19 cellular contexts compared by ENCODE assay signal in the genomic region with DNA sequence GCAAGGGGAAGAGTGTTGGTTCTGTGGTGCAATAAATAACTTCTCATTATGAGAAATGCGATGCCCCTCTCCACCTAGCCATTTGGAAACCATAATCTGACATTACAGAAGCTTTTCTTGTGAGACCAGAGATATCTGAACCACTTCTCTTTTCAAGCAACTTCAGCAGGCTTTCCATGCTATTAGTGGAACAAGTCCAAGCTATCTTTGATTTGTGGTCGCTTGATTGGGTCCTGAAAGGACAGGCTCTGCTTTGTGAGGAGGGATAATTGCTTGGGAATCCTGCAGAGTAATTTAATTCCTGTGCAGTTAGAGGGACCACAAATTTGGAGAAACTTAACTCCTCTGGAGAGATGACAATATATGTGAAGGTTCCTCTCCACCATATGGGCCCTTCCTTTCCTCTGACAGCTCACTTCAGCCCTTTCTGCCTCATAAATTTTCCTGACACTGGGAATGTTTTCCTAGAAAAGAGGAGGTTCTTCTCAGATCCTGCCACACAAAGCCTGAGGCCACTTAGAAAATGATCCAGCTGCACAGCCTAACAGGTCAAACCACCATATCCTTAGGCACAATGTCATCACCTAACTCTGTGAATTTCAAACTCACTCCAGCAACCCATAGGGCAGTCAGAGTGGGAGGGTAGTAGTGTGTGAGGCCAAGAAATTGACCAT.
DNase-seq lines count a peak whose midpoint lies in the region; ATAC-seq, FAIRE-seq and TF ChIP-seq lines count a peak whose summit lies in the region.
"Had no signal": no experiment of that assay in that cellular context is flagged by ENCODE, and none has a peak within 500 bp of the region (broad histone marks: within the 10 kb centered on the region; RNA-seq: fewer than 3 reads in every experiment).

No MANE protein-coding gene starts in this region.

- H3K9me3 Mint-ChIP-seq in astrocyte (ENCODE audit: unreplicated experiment): peaks cover 4% of the 10 kb centered on the region
- H3K9me3 Mint-ChIP-seq: CD4-positive, alpha-beta T cell had no signal

- no peak overlapping the region for H3K27ac ChIP-seq in astrocyte (ENCODE audit: low read depth, low read length)
- peak overlapping the region; percentile 5 to 86 (median 74) for H3K27ac ChIP-seq in spleen
- H3K27ac ChIP-seq in mesendoderm (ENCODE audit: low read depth, low read length): no peak overlapping the region
- H3K27ac ChIP-seq: 22Rv1 had no signal

- no peak overlapping the region for H4K8ac ChIP-seq in mesendoderm (ENCODE audit: low read depth, low read length)

- no peaks in the 10 kb centered on the region for H3K79me1 ChIP-seq in mesendoderm (ENCODE audit: low read length)

- no peak overlapping the region for H3K23ac ChIP-seq in mesendoderm (ENCODE audit: low read length)

- intact Hi-C loops in spleen (cut with DNase I; ENCODE audit: low total_unique reads): no loop called here

- H3K4me3 ChIP-seq in astrocyte (ENCODE audit: insufficient read depth, low read depth, low read length) (no peak overlapping the region), spleen (no peak overlapping the region), mesendoderm (ENCODE audit: low read length) (no peak overlapping the region)
- H3K4me3 ChIP-seq: stomach had no signal

- no peak overlapping the region for H2BK15ac ChIP-seq in mesendoderm (replicated peaks; ENCODE audit: low read depth)

- no peak overlapping the region for H3K4ac ChIP-seq in mesendoderm (ENCODE audit: low read depth, low read length)

- no peak for ATAC-seq in GM21723 (IDR thresholded peaks at IDR 0.05; ENCODE audit: unreplicated experiment)
- ATAC-seq in HG03097 (IDR thresholded peaks at IDR 0.05; ENCODE audit: low FRiP score, unreplicated experiment): no peak
- ATAC-seq: left lobe of liver had no signal

- H3K27me3 ChIP-seq in astrocyte (ENCODE audit: insufficient read depth, low read length) (no peaks in the 10 kb centered on the region), spleen (replicated peaks in 1 of 7) (no peaks in the 10 kb centered on the region), mesendoderm (ENCODE audit: insufficient read depth, low read length, poor library complexity) (no peaks in the 10 kb centered on the region)
- H3K27me3 ChIP-seq: stomach had no signal

- no peak overlapping the region for H2BK5ac ChIP-seq in mesendoderm (ENCODE audit: low read length)

- H3K4me1 Mint-ChIP-seq in astrocyte (ENCODE audit: low read depth, unreplicated experiment): peaks cover 3% of the 10 kb centered on the region
- H3K4me1 Mint-ChIP-seq: activated B cell treated with CpG ODN at 0.5 μM for 24 hours had no signal

- H3K79me2 ChIP-seq in astrocyte (ENCODE audit: insufficient read depth, low read length) (no peaks in the 10 kb centered on the region), mesendoderm (ENCODE audit: control insufficient read depth, insufficient read depth, low read length) (no peaks in the 10 kb centered on the region)

- H2BK120ac ChIP-seq in mesendoderm (ENCODE audit: low read depth, low read length): no peak overlapping the region

- H3K36me3 Mint-ChIP-seq in astrocyte (ENCODE audit: low read depth, unreplicated experiment): no peaks in the 10 kb centered on the region

- H3K9ac ChIP-seq in astrocyte (ENCODE audit: low read length) (no peak overlapping the region), mesendoderm (ENCODE audit: low read length) (no peak overlapping the region)

- H2AFZ ChIP-seq in astrocyte (ENCODE audit: low read depth, low read length): no peak overlapping the region

- H3K4me2 ChIP-seq in astrocyte (ENCODE audit: low read length) (no peak overlapping the region), mesendoderm (ENCODE audit: low read length) (no peak overlapping the region)

- H3K4me3 Mint-ChIP-seq in astrocyte (ENCODE audit: unreplicated experiment): no peak overlapping the region
- H3K4me3 Mint-ChIP-seq: activated B cell treated with CpG ODN at 0.5 μM for 24 hours; activated naive CD4-positive, alpha-beta T cell treated with anti-CD3 and anti-CD28 coated beads for 36 hours; CD4-positive, alpha-beta T cell had no signal

- DNase-seq in NCI-H187 (lab: John Stamatoyannopoulos, UW) (peak; percentile 51 to 73), NCI-H187 treated with DMSO at 0.1 percent for 48 hours (lab: John Stamatoyannopoulos, UW) (no peak), MV-4-11 (lab: John Stamatoyannopoulos, UW) (peak; percentile 89), astrocyte (ENCODE audit: low read depth) (peak; percentile 77), spleen (no peak), mesendoderm (no peak)
- DNase-seq: activated B cell treated with CpG ODN at 0.5 μM for 24 hours; activated naive CD4-positive, alpha-beta T cell treated with anti-CD3 and anti-CD28 coated beads for 36 hours; CD4-positive, alpha-beta T cell; effector CD4-positive, alpha-beta T cell; NCI-H2227 treated with DMSO at 0.1 percent for 48 hours; stimulated activated CD4-positive, alpha-beta T cell treated with anti-CD3 and anti-CD28 coated beads, Interleukin-12 subunit alpha, Interleukin-12 subunit beta, amount 100 ng/mL, for 4 hours; stomach had no signal

- H3K9me3 ChIP-seq in astrocyte (ENCODE audit: insufficient read depth, low read depth, low read length) (no peaks in the 10 kb centered on the region), spleen (peaks cover 0 to 15% (median 0%) of the 10 kb centered on the region in 8 donors)
- H3K9me3 ChIP-seq: stomach had no signal

- H3K36me3 ChIP-seq in astrocyte (ENCODE audit: insufficient read depth, low read length): no peaks in the 10 kb centered on the region
- no peaks in the 10 kb centered on the region for H3K36me3 ChIP-seq in spleen
- H3K36me3 ChIP-seq in mesendoderm (ENCODE audit: control insufficient read depth, insufficient read depth, low read length): no peaks in the 10 kb centered on the region
- H3K36me3 ChIP-seq: stomach had no signal

- no peak for FAIRE-seq in astrocyte (lab: Jason Lieb, UNC)
- FAIRE-seq: bronchial epithelial cell had no signal

- no peaks in the 10 kb centered on the region for H3K4me1 ChIP-seq in astrocyte (ENCODE audit: insufficient read depth, low read length)
- peaks cover 0 to 47% (median 7%) of the 10 kb centered on the region in 6 donors for H3K4me1 ChIP-seq in spleen
- no peaks in the 10 kb centered on the region for H3K4me1 ChIP-seq in mesendoderm (ENCODE audit: control insufficient read depth, low read depth, low read length)

- H3K18ac ChIP-seq in mesendoderm (ENCODE audit: low read length): no peak overlapping the region

- H4K20me1 ChIP-seq in astrocyte (ENCODE audit: insufficient read depth, low read length): no peaks in the 10 kb centered on the region

- H3K27ac Mint-ChIP-seq in astrocyte (ENCODE audit: unreplicated experiment): no peak overlapping the region
- H3K27ac Mint-ChIP-seq: activated B cell treated with CpG ODN at 0.5 μM for 24 hours; activated naive CD4-positive, alpha-beta T cell treated with anti-CD3 and anti-CD28 coated beads for 36 hours; CD4-positive, alpha-beta T cell; progenitor cell of endocrine pancreas had no signal

- H2AK5ac ChIP-seq in mesendoderm (ENCODE audit: low read length): no peak overlapping the region

- no peak for TF ChIP-seq POLR2A in spleen (IDR thresholded peaks at IDR 0.05)

- TF ChIP-seq CTCF in astrocyte (IDR thresholded peaks at IDR 0.05; ENCODE audit: insufficient read depth, low read depth, low read length) (no peak), spleen (IDR thresholded peaks at IDR 0.05 in 8 of 11, conservative IDR thresholded peaks at IDR 0.05 in 3 of 11) (no peak)

- WGBS in spleen, 5 donors: 44 to 77% (median 50%) methylated on average over 2 of the region's 2 CpGs
- no CpG with 5 or more reads among the region's 2 CpGs for WGBS in mesendoderm (ENCODE audit: extremely low coverage, insufficient coverage, low lambda C conversion rate)

- no peak overlapping the region for H3K56ac ChIP-seq in mesendoderm (ENCODE audit: low read length)

- peaks cover 9% of the 10 kb centered on the region for H3K27me3 Mint-ChIP-seq in astrocyte (ENCODE audit: low read depth, unreplicated experiment)
- H3K27me3 Mint-ChIP-seq: CD4-positive, alpha-beta T cell had no signal

- H4K5ac ChIP-seq in mesendoderm (ENCODE audit: low read length): no peak overlapping the region

Comparison
In these comparisons a context has a peak if more than half of its experiments do, and no peak if none do; other contexts are left out.
1. DNase-seq: peak in NCI-H187 (2 of 2), MV-4-11 (single experiment) and astrocyte (single experiment); none in NCI-H187 treated with DMSO at 0.1 percent for 48 hours (single experiment), spleen (single experiment) and mesendoderm (single experiment).
2. H3K27ac ChIP-seq: peak in spleen (8 of 8); none in astrocyte (single experiment) and mesendoderm (single experiment).